34 cellular contexts compared by ENCODE assay signal in genomic region chr13:107095876-107096275, GRCh38.
"Had no signal": no experiment of that assay in that cellular context is flagged by ENCODE, and none has a peak within 500 bp of the region (broad histone marks: within the 10 kb centered on the region; RNA-seq: fewer than 3 reads in every experiment).

No MANE protein-coding gene starts in this region.

- H3K4me3 Mint-ChIP-seq: activated B cell treated with CpG ODN at 0.5 μM for 24 hours; activated CD4-positive, alpha-beta memory T cell treated with anti-CD3 and anti-CD28 coated beads for 36 hours; activated CD4-positive, alpha-beta T cell treated with anti-CD3 and anti-CD28 coated beads, Interleukin-2, amount 10 ng/mL, durations not matched to agents 24 days and 14 days; activated CD8-positive, alpha-beta T cell treated with anti-CD3 and anti-CD28 coated beads for 36 hours; activated naive CD4-positive, alpha-beta T cell treated with anti-CD3 and anti-CD28 coated beads for 36 hours; activated naive CD8-positive, alpha-beta T cell treated with anti-CD3 and anti-CD28 coated beads for 36 hours; activated T-cell treated with anti-CD3 and anti-CD28 coated beads, Interleukin-2, amount 50 U/mL, for 4 hours; activated T-cell treated with anti-CD3 and anti-CD28 coated beads, Interleukin-2, amount 50 U/mL, for 72 hours; activated T-helper 1 cell treated with anti-CD3 and anti-CD28 coated beads, Interleukin-12 subunit alpha, Interleukin-12 subunit beta, Interleukin-2, Interleukin-4 antibody, amounts not matched to agents 30 ng/mL and 10 ng/mL and 1 ng/mL, durations not matched to agents 14 hours and 24 hours and 36 hours; activated T-helper 17 cell treated with anti-CD3 and anti-CD28 coated beads, Interleukin-2, amount 50 U/mL, for 72 hours; T-helper 1 cell treated with Interleukin-12 subunit alpha and Interleukin-12 subunit beta and Interleukin-4 antibody, amounts not matched to agents 30 μg/mL and 1 μg/mL, for 36 hours; T-helper 2 cell treated with Interferon-gamma antibody and Interleukin-4, amounts not matched to agents 5 μg/mL and 100 μg/mL, for 36 hours had no signal

- H3K27me3 Mint-ChIP-seq: activated B cell treated with CpG ODN at 0.5 μM for 24 hours; activated CD4-positive, alpha-beta memory T cell treated with anti-CD3 and anti-CD28 coated beads for 36 hours; activated CD4-positive, alpha-beta T cell treated with anti-CD3 and anti-CD28 coated beads, Interleukin-2, amount 10 ng/mL, durations not matched to agents 24 days and 14 days; activated CD8-positive, alpha-beta T cell treated with anti-CD3 and anti-CD28 coated beads for 36 hours; activated naive CD8-positive, alpha-beta T cell treated with anti-CD3 and anti-CD28 coated beads for 36 hours; activated T-helper 17 cell treated with anti-CD3 and anti-CD28 coated beads, Interleukin-2, amount 50 U/mL, for 72 hours had no signal

- H3K9me3 Mint-ChIP-seq: activated CD4-positive, alpha-beta memory T cell treated with anti-CD3 and anti-CD28 coated beads for 36 hours; activated CD4-positive, alpha-beta T cell treated with anti-CD3 and anti-CD28 coated beads, Interleukin-2, amount 10 ng/mL, durations not matched to agents 24 days and 14 days; activated CD8-positive, alpha-beta T cell treated with anti-CD3 and anti-CD28 coated beads for 36 hours; activated naive CD4-positive, alpha-beta T cell treated with anti-CD3 and anti-CD28 coated beads for 36 hours; activated naive CD8-positive, alpha-beta T cell treated with anti-CD3 and anti-CD28 coated beads for 36 hours; activated T-cell treated with anti-CD3 and anti-CD28 coated beads, Interleukin-2, amount 50 U/mL, for 72 hours; activated T-helper 1 cell treated with anti-CD3 and anti-CD28 coated beads, Interleukin-12 subunit alpha, Interleukin-12 subunit beta, Interleukin-2, Interleukin-4 antibody, amounts not matched to agents 30 ng/mL and 10 ng/mL and 1 ng/mL, durations not matched to agents 14 hours and 24 hours and 36 hours; activated T-helper 17 cell treated with anti-CD3 and anti-CD28 coated beads, Interleukin-2, amount 50 U/mL, for 72 hours; T-helper 1 cell treated with Interleukin-12 subunit alpha and Interleukin-12 subunit beta and Interleukin-4 antibody, amounts not matched to agents 30 μg/mL and 1 μg/mL, for 36 hours; T-helper 2 cell treated with Interferon-gamma antibody and Interleukin-4, amounts not matched to agents 5 μg/mL and 100 μg/mL, for 36 hours had no signal

- H3K27me3 ChIP-seq: adrenal gland, body of pancreas, brain microvascular endothelial cell, breast epithelium had no signal

- H3K36me3 Mint-ChIP-seq: activated CD4-positive, alpha-beta memory T cell treated with anti-CD3 and anti-CD28 coated beads for 36 hours; activated naive CD4-positive, alpha-beta T cell treated with anti-CD3 and anti-CD28 coated beads, Interleukin-2, amount 50 U/mL, for 72 hours; activated naive CD8-positive, alpha-beta T cell treated with anti-CD3 and anti-CD28 coated beads for 36 hours had no signal

- H3K27ac Mint-ChIP-seq: activated B cell treated with CpG ODN at 0.5 μM for 24 hours; activated CD4-positive, alpha-beta memory T cell treated with anti-CD3 and anti-CD28 coated beads for 36 hours; activated CD4-positive, alpha-beta T cell treated with anti-CD3 and anti-CD28 coated beads, Interleukin-2, amount 10 ng/mL, durations not matched to agents 24 days and 14 days; activated CD8-positive, alpha-beta T cell treated with anti-CD3 and anti-CD28 coated beads for 36 hours; activated naive CD4-positive, alpha-beta T cell treated with anti-CD3 and anti-CD28 coated beads for 36 hours; activated naive CD4-positive, alpha-beta T cell treated with anti-CD3 and anti-CD28 coated beads, Interleukin-2, amount 50 U/mL, for 72 hours; activated naive CD8-positive, alpha-beta T cell treated with anti-CD3 and anti-CD28 coated beads for 36 hours; activated T-cell treated with anti-CD3 and anti-CD28 coated beads, Interleukin-2, amount 50 U/mL, for 72 hours; activated T-helper 1 cell treated with anti-CD3 and anti-CD28 coated beads, Interleukin-12 subunit alpha, Interleukin-12 subunit beta, Interleukin-2, Interleukin-4 antibody, amounts not matched to agents 30 ng/mL and 10 ng/mL and 1 ng/mL, durations not matched to agents 14 hours and 24 hours and 36 hours; activated T-helper 17 cell treated with anti-CD3 and anti-CD28 coated beads, Interleukin-2, amount 50 U/mL, for 72 hours; T-helper 1 cell treated with Interleukin-12 subunit alpha and Interleukin-12 subunit beta and Interleukin-4 antibody, amounts not matched to agents 30 μg/mL and 1 μg/mL, for 36 hours; T-helper 2 cell treated with Interferon-gamma antibody and Interleukin-4, amounts not matched to agents 5 μg/mL and 100 μg/mL, for 36 hours had no signal

- DNase-seq: activated B cell treated with CpG ODN at 0.5 μM for 24 hours; activated CD4-positive, alpha-beta memory T cell treated with anti-CD3 and anti-CD28 coated beads for 36 hours; activated CD4-positive, alpha-beta T cell treated with anti-CD3 and anti-CD28 coated beads for 4 hours; activated CD4-positive, alpha-beta T cell treated with anti-CD3 and anti-CD28 coated beads, Interleukin-2, amount 10 ng/mL, durations not matched to agents 24 days and 14 days; activated CD4-positive, alpha-beta T cell treated with anti-CD3 and anti-CD28 coated beads, Interleukin-2, amount 50 U/mL, for 1 hour; activated CD4-positive, alpha-beta T cell treated with anti-CD3 and anti-CD28 coated beads, Interleukin-2, amount 50 U/mL, for 4 hours; activated CD4-positive, CD25-positive, alpha-beta regulatory T cell treated with anti-CD3 and anti-CD28 coated beads, Interleukin-2, amount 50 U/mL, for 72 hours; activated CD8-positive, alpha-beta memory T cell treated with anti-CD3 and anti-CD28 coated beads, Interleukin-2, amount 50 U/mL, for 4 hours; activated CD8-positive, alpha-beta T cell treated with anti-CD3 and anti-CD28 coated beads for 36 hours; activated effector memory CD4-positive, alpha-beta T cell treated with anti-CD3 and anti-CD28 coated beads, Interleukin-2, amount 50 U/mL, for 16 hours; activated gamma-delta T cell treated with Interleukin-2 at 50 U/mL for 16 hours; activated naive CD4-positive, alpha-beta T cell; activated naive CD4-positive, alpha-beta T cell treated with anti-CD3 and anti-CD28 coated beads for 36 hours; activated naive CD4-positive, alpha-beta T cell treated with anti-CD3 and anti-CD28 coated beads, Interleukin-2, amount 50 U/mL, for 16 hours; activated naive CD8-positive, alpha-beta T cell treated with anti-CD3 and anti-CD28 coated beads for 36 hours; activated T-cell treated with anti-CD3 and anti-CD28 coated beads for 4 hours; activated T-cell treated with anti-CD3 and anti-CD28 coated beads, Interleukin-2, amount 50 U/mL, for 1 hour; activated T-cell treated with anti-CD3 and anti-CD28 coated beads, Interleukin-2, amount 50 U/mL, for 4 hours; activated T-cell treated with anti-CD3 and anti-CD28 coated beads, Interleukin-2, amount 50 U/mL, for 72 hours; adrenal gland; amniotic stem cell; aorta; body of pancreas; brain microvascular endothelial cell; central memory CD4-positive, alpha-beta T cell; T-helper 2 cell; T-helper 9 cell had no signal

- H3K27ac ChIP-seq: adrenal gland, body of pancreas, brain microvascular endothelial cell, breast epithelium, VCaP had no signal

- H3K9me3 ChIP-seq: adrenal gland, body of pancreas, breast epithelium had no signal

- ATAC-seq: activated CD8-positive, alpha-beta T cell treated with anti-CD3 and anti-CD28 coated beads for 36 hours; activated naive CD4-positive, alpha-beta T cell treated with anti-CD3 and anti-CD28 coated beads, Interleukin-2, amount 50 U/mL, for 72 hours; activated T-cell treated with anti-CD3 and anti-CD28 coated beads, Interleukin-2, amount 50 U/mL, for 4 hours; activated T-cell treated with anti-CD3 and anti-CD28 coated beads, Interleukin-2, amount 50 U/mL, for 72 hours; activated T-helper 17 cell treated with anti-CD3 and anti-CD28 coated beads, Interleukin-2, amount 50 U/mL, for 72 hours; body of pancreas had no signal

- H3K4me1 Mint-ChIP-seq: activated B cell treated with CpG ODN at 0.5 μM for 24 hours; activated CD4-positive, alpha-beta T cell treated with anti-CD3 and anti-CD28 coated beads, Interleukin-2, amount 10 ng/mL, durations not matched to agents 24 days and 14 days; activated naive CD8-positive, alpha-beta T cell treated with anti-CD3 and anti-CD28 coated beads for 36 hours; activated T-helper 17 cell treated with anti-CD3 and anti-CD28 coated beads, Interleukin-2, amount 50 U/mL, for 72 hours had no signal

- H3K4me3 ChIP-seq: adrenal gland, body of pancreas, breast epithelium had no signal

- H3K4me1 ChIP-seq: adrenal gland, body of pancreas, breast epithelium had no signal

- H3K36me3 ChIP-seq: adrenal gland, brain microvascular endothelial cell, breast epithelium had no signal
